13 cellular contexts compared by ENCODE assay signal in genomic region chr18:24809173-24809955, GRCh38.
DNase-seq lines count a peak whose midpoint lies in the region; TF ChIP-seq lines count a peak whose summit lies in the region.
"Had no signal": no experiment of that assay in that cellular context is flagged by ENCODE, and none has a peak within 500 bp of the region (broad histone marks: within the 10 kb centered on the region; RNA-seq: fewer than 3 reads in every experiment).

No MANE protein-coding gene starts in this region.

- peaks cover 43% of the 10 kb centered on the region for H3K9me3 Mint-ChIP-seq in nephron progenitor cell

- H3K4me1 Mint-ChIP-seq in nephron progenitor cell, result peaks cover 44% of the 10 kb centered on the region
- H3K4me1 Mint-ChIP-seq: CD14-positive monocyte; CD4-positive, alpha-beta memory T cell had no signal

- intact Hi-C loops in posterior vena cava (cut with DNase I), result no loop called here

- H3K4me3 Mint-ChIP-seq in nephron progenitor cell, result no peak overlapping the region
- H3K4me3 Mint-ChIP-seq: CD14-positive monocyte; CD4-positive, alpha-beta memory T cell had no signal

- no peak for TF ChIP-seq CTCF in nephron progenitor cell (IDR thresholded peaks at IDR 0.05)

- peaks cover 4% of the 10 kb centered on the region for H3K27me3 Mint-ChIP-seq in nephron progenitor cell (ENCODE audit: low read depth, poor library complexity)

- DNase-seq in NCI-H2171 treated with DMSO at 0.1 percent for 48 hours (lab: John Stamatoyannopoulos, UW) (peak; percentile 26), NCI-H2171 (lab: John Stamatoyannopoulos, UW) (no peak), left kidney (ENCODE audit: low read depth, low spot score) (peak; percentile 83), nephron progenitor cell (no peak), activated gamma-delta T cell treated with Interleukin-2 at 50 U/mL for 16 hours (no peak), posterior vena cava (ENCODE audit: low spot score) (no peak), T-helper 9 cell (no peak)
- DNase-seq: 8988T; Calu3; CD4-positive, alpha-beta memory T cell; GM23248; HCEC 1CT had no signal

- H3K27ac Mint-ChIP-seq in nephron progenitor cell, result peak overlapping the region; percentile 16
- H3K27ac Mint-ChIP-seq: CD14-positive monocyte; CD4-positive, alpha-beta memory T cell had no signal

- H3K36me3 Mint-ChIP-seq in nephron progenitor cell (ENCODE audit: low read depth), result peaks cover 37% of the 10 kb centered on the region
- H3K36me3 Mint-ChIP-seq: CD14-positive monocyte; CD4-positive, alpha-beta memory T cell had no signal

Comparison
In these comparisons a context has a peak if more than half of its experiments do, and no peak if none do; other contexts are left out.
1. DNase-seq: peak in NCI-H2171 treated with DMSO at 0.1 percent for 48 hours (single experiment) and left kidney (single experiment); none in NCI-H2171 (single experiment), nephron progenitor cell (single experiment), activated gamma-delta T cell treated with Interleukin-2 at 50 U/mL for 16 hours (single experiment), posterior vena cava (single experiment) and T-helper 9 cell (single experiment).